ENCODE assay signal across 13 cellular contexts in the genomic region with DNA sequence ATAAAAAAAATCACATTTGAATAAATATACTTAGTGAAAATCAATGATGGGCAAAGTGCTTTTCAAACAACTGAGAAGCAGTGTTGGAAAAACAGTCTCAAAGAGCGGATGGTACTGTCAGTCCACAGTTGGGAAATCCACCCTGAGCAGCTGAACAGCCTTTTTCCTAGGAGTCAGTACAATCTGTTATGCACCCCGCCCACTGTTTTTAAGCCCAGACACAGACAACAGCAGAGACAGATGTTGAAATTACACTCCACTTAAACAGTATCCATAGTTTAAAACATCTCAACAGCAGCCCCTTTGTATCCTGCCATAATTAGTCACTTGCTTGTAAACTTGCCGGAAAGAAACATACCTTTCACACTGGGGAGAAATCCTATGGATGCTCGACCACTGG. TPM values are rescaled to one million over a fixed set of nuclear protein-coding genes. Genes with fewer than 3 reads are reported as not detected.
A peak's percentile ranks its signal among the peaks of the same experiment; 100 is the strongest.
DNase-seq lines count a peak whose midpoint lies in the region; ATAC-seq and TF ChIP-seq lines count a peak whose summit lies in the region.
"Had no signal": no experiment of that assay in that cellular context is flagged by ENCODE, and none has a peak within 500 bp of the region (broad histone marks: within the 10 kb centered on the region; RNA-seq: fewer than 3 reads in every experiment).

No MANE protein-coding gene starts in this region.

- no peak overlapping the region for H3K27ac Mint-ChIP-seq in neural progenitor cell
- H3K27ac Mint-ChIP-seq: activated T-cell treated with anti-CD3 and anti-CD28 coated beads, Interleukin-2, amount 50 U/mL, for 24 hours; CD4-positive, alpha-beta memory T cell; stimulated activated naive B cell treated with anti-CD40 and anti-IgM and Interleukin-4, amounts not matched to agents 10 μg/mL and 1 μg/mL and 100 μg/mL, for 72 hours had no signal

- H3K36me3 ChIP-seq in neural progenitor cell = no peaks in the 10 kb centered on the region

- H3K4me1 Mint-ChIP-seq in neural progenitor cell = peaks cover 11% of the 10 kb centered on the region
- H3K4me1 Mint-ChIP-seq: stimulated activated naive B cell treated with anti-CD40 and anti-IgM and Interleukin-4, amounts not matched to agents 10 μg/mL and 1 μg/mL and 100 μg/mL, for 72 hours had no signal

- H3K27me3 Mint-ChIP-seq in neural progenitor cell (ENCODE audit: insufficient read depth, low read depth) = no peaks in the 10 kb centered on the region
- H3K27me3 Mint-ChIP-seq: activated T-cell treated with anti-CD3 and anti-CD28 coated beads, Interleukin-2, amount 50 U/mL, for 24 hours; CD4-positive, alpha-beta memory T cell; stimulated activated naive B cell treated with anti-CD40 and anti-IgM and Interleukin-4, amounts not matched to agents 10 μg/mL and 1 μg/mL and 100 μg/mL, for 72 hours had no signal

- ATAC-seq in GM18498 (IDR thresholded peaks at IDR 0.05; ENCODE audit: unreplicated experiment) = no peak
- ATAC-seq in GM18870 (IDR thresholded peaks at IDR 0.05; ENCODE audit: unreplicated experiment) = no peak
- ATAC-seq in HG03045 (IDR thresholded peaks at IDR 0.05; ENCODE audit: unreplicated experiment) = no peak
- ATAC-seq: HCT116; stimulated activated naive B cell treated with anti-CD40 and anti-IgM and Interleukin-4, amounts not matched to agents 10 μg/mL and 1 μg/mL and 100 μg/mL, for 72 hours had no signal

- peak overlapping the region; percentile 48 for H3K4me2 ChIP-seq in neural progenitor cell

- no peak for TF ChIP-seq CTCF in fibroblast of pulmonary artery (IDR thresholded peaks at IDR 0.05; ENCODE audit: low read length, missing control alignments)
- no peak for TF ChIP-seq CTCF in neural progenitor cell (IDR thresholded peaks at IDR 0.05)

- H2AFZ ChIP-seq in neural progenitor cell (replicated peaks) = no peak overlapping the region

- no peak overlapping the region for H3K27ac ChIP-seq in neural progenitor cell

- peaks cover 4% of the 10 kb centered on the region for H3K4me1 ChIP-seq in neural progenitor cell

- H3K4me3 ChIP-seq in fibroblast of pulmonary artery (replicated peaks; ENCODE audit: low read depth, low read length) (peak overlapping the region; percentile 43), neural progenitor cell (no peak overlapping the region)

- H3K79me2 ChIP-seq in neural progenitor cell (ENCODE audit: low read depth) = no peaks in the 10 kb centered on the region

- peak; percentile 62 for DNase-seq in AG08395 (ENCODE audit: low spot score)
- DNase-seq in NCI-H524 treated with DMSO at 0.1 percent for 48 hours (lab: John Stamatoyannopoulos, UW) = peak; percentile 46
- peak; percentile 83 for DNase-seq in fibroblast of pulmonary artery (ENCODE audit: low read depth)
- peak; percentile 2 for DNase-seq in neural progenitor cell (ENCODE audit: low spot score)
- no peak for DNase-seq in epidermal melanocyte (ENCODE audit: insufficient read length, low spot score)
- DNase-seq: activated T-cell treated with anti-CD3 and anti-CD28 coated beads, Interleukin-2, amount 50 U/mL, for 24 hours; CD4-positive, alpha-beta memory T cell; stimulated activated naive B cell treated with anti-CD40 and anti-IgM and Interleukin-4, amounts not matched to agents 10 μg/mL and 1 μg/mL and 100 μg/mL, for 72 hours had no signal

- H3K9me3 ChIP-seq in neural progenitor cell (ENCODE audit: low read depth) = no peaks in the 10 kb centered on the region

- no peaks in the 10 kb centered on the region for H3K9me3 Mint-ChIP-seq in neural progenitor cell
- H3K9me3 Mint-ChIP-seq: activated T-cell treated with anti-CD3 and anti-CD28 coated beads, Interleukin-2, amount 50 U/mL, for 24 hours; CD4-positive, alpha-beta memory T cell; stimulated activated naive B cell treated with anti-CD40 and anti-IgM and Interleukin-4, amounts not matched to agents 10 μg/mL and 1 μg/mL and 100 μg/mL, for 72 hours had no signal

- H3K27me3 ChIP-seq in neural progenitor cell = no peaks in the 10 kb centered on the region

- peaks cover 11% of the 10 kb centered on the region for H3F3A ChIP-seq in neural progenitor cell (ENCODE audit: low read depth)

- no peaks in the 10 kb centered on the region for H3K36me3 Mint-ChIP-seq in neural progenitor cell
- H3K36me3 Mint-ChIP-seq: stimulated activated naive B cell treated with anti-CD40 and anti-IgM and Interleukin-4, amounts not matched to agents 10 μg/mL and 1 μg/mL and 100 μg/mL, for 72 hours had no signal

- H3K9ac ChIP-seq in neural progenitor cell = no peak overlapping the region

- H3K4me3 Mint-ChIP-seq in neural progenitor cell = no peak overlapping the region
- H3K4me3 Mint-ChIP-seq: activated T-cell treated with anti-CD3 and anti-CD28 coated beads, Interleukin-2, amount 50 U/mL, for 24 hours; CD4-positive, alpha-beta memory T cell; stimulated activated naive B cell treated with anti-CD40 and anti-IgM and Interleukin-4, amounts not matched to agents 10 μg/mL and 1 μg/mL and 100 μg/mL, for 72 hours had no signal

- H4K20me1 ChIP-seq in neural progenitor cell (ENCODE audit: low read depth) = peaks cover 3% of the 10 kb centered on the region

RNA-seq across cellular contexts. Expression of gene KIAA0408, which starts 0.4 kb away (rescaled TPM):
- 2.2 and 9.7 TPM in 2 replicates for total RNA-seq in neural progenitor cell (ENCODE audit: low replicate concordance)
- total RNA-seq: endothelial cell of umbilical vein had no signal
